ENCODE assay signal across 3 cellular contexts in genomic region chr1:180352021-180352420, GRCh38.
TF ChIP-seq lines count a peak whose summit lies in the region.

No MANE protein-coding gene starts in this region.

TF ChIP-seq in HepG2, 621 proteins besides CTCF, POLR2A, EP300 and RAD21:
- TF ChIP-seq ZNF430 (CRISPR knock-in tag; IDR thresholded peaks at IDR 0.05), result no peak
- no peak for TF ChIP-seq ZNF563 (CRISPR knock-in tag; IDR thresholded peaks at IDR 0.05)
- no peak for TF ChIP-seq ZUFSP (CRISPR knock-in tag; IDR thresholded peaks at IDR 0.05; ENCODE audit: borderline replicate concordance)
- TF ChIP-seq, protein P1, sequence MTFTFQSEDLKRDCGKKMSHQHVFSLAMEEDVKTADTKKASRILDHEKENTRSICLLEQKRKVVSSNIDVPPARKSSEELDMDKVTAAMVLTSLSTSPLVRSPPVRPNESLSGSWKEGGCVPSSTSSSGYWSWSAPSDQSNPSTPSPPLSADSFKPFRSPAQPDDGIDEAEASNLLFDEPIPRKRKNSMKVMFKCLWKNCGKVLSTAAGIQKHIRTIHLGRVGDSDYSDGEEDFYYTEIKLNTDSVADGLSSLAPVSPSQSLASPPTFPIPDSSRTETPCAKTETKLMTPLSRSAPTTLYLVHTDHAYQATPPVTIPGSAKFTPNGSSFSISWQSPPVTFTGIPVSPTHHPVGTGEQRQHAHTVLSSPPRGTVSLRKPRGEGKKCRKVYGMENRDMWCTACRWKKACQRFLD (CRISPR knock-in tag; IDR thresholded peaks at IDR 0.05; ENCODE audit: borderline replicate concordance), result no peak
- peak; percentile 41; the same call in 1 of the 2 replicates for TF ChIP-seq CEBPB (IDR thresholded peaks at IDR 0.05; ENCODE audit: borderline replicate concordance, low read depth, low read length)
- no peak for TF ChIP-seq ZNF225 (CRISPR knock-in tag; IDR thresholded peaks at IDR 0.05)

TF ChIP-seq in IMR-90, 13 proteins besides CTCF, POLR2A, EP300 and RAD21:
- TF ChIP-seq MAZ (IDR thresholded peaks at IDR 0.05; ENCODE audit: borderline replicate concordance, low read depth, low read length) (no peak), MXI1 (IDR thresholded peaks at IDR 0.05; ENCODE audit: borderline replicate concordance, low read depth, low read length) (no peak), CEBPB (IDR thresholded peaks at IDR 0.05; ENCODE audit: low read depth, low read length) (peak; percentile 49; the same call in 1 of the 2 replicates), RCOR1 (IDR thresholded peaks at IDR 0.05; ENCODE audit: insufficient replicate concordance, low read length) (no peak), ELK1 (IDR thresholded peaks at IDR 0.05; ENCODE audit: borderline replicate concordance, low read depth, low read length) (no peak), USF2 (IDR thresholded peaks at IDR 0.05; ENCODE audit: low read depth, low read length) (no peak), SMC3 (IDR thresholded peaks at IDR 0.05; ENCODE audit: low read depth, low read length) (no peak)
TF ChIP-seq in IMR-90: peak in this region for 1.

TF ChIP-seq in K562, 482 proteins besides CTCF, POLR2A, EP300 and RAD21:
- peak; percentile 70 for TF ChIP-seq CEBPB (tag; IDR thresholded peaks at IDR 0.05)
- TF ChIP-seq CEBPG (CRISPR knock-in tag; IDR thresholded peaks at IDR 0.05), result no peak
- peak in 1 of 2 experiments; percentile 80; a peak in 2 of 4 replicates for TF ChIP-seq CEBPG (tag; conservative IDR thresholded peaks at IDR 0.05 in 1 of 2, IDR thresholded peaks at IDR 0.05 in 1 of 2)
- TF ChIP-seq RBM15 (IDR thresholded peaks at IDR 0.05; ENCODE audit: insufficient read depth, low read length), result no peak
